Comparison of ENCODE assay signal across 20 cellular contexts in genomic region chr9:107261106-107261505, GRCh38. TPM values are rescaled to one million over a fixed set of nuclear protein-coding genes. Genes with fewer than 3 reads are reported as not detected.
DNase-seq lines count a peak whose midpoint lies in the region; ATAC-seq, FAIRE-seq and TF ChIP-seq lines count a peak whose summit lies in the region.
"Had no signal": no experiment of that assay in that cellular context is flagged by ENCODE, and none has a peak within 500 bp of the region (broad histone marks: within the 10 kb centered on the region; RNA-seq: fewer than 3 reads in every experiment).

No MANE protein-coding gene starts in this region.

- peaks cover 0 to 16% (median 0%) of the 10 kb centered on the region in 11 experiments; a peak in 9 of 22 replicates for H4K20me1 ChIP-seq in BLaER1 treated with 17β-estradiol and CSF1 and Interleukin-3, amounts not matched to agents 10 nM and 100 nM
- peaks cover 6% of the 10 kb centered on the region; the same call in 1 of the 2 replicates for H4K20me1 ChIP-seq in OCI-LY3 (ENCODE audit: insufficient read depth, low read length)

- no peaks in the 10 kb centered on the region for H3K36me3 Mint-ChIP-seq in naive B cell
- H3K36me3 Mint-ChIP-seq in activated naive CD4-positive, alpha-beta T cell treated with anti-CD3 and anti-CD28 coated beads, Interleukin-2, amount 10 ng/mL, durations not matched to agents 7 days and 5 days, result no peaks in the 10 kb centered on the region
- H3K36me3 Mint-ChIP-seq: stimulated activated effector memory CD8-positive, alpha-beta T cell treated with anti-CD3 and anti-CD28 coated beads, Interleukin-12 subunit alpha, Interleukin-12 subunit beta, amount 100 ng/mL, for 72 hours; type B pancreatic cell had no signal

- H3K4me3 ChIP-seq in BLaER1 treated with 17β-estradiol and CSF1 and Interleukin-3, amounts not matched to agents 10 nM and 100 nM, result no peak overlapping the region
- peak overlapping the region; percentile 47 for H3K4me3 ChIP-seq in OCI-LY3 (ENCODE audit: low read length)
- H3K4me3 ChIP-seq: mucosa of descending colon, pancreas, SJCRH30 had no signal

- peaks cover 0 to 6% (median 0%) of the 10 kb centered on the region in 3 donors for H3K27me3 Mint-ChIP-seq in naive B cell
- H3K27me3 Mint-ChIP-seq in activated naive CD4-positive, alpha-beta T cell treated with anti-CD3 and anti-CD28 coated beads, Interleukin-2, amount 10 ng/mL, durations not matched to agents 7 days and 5 days, result peaks cover 4% of the 10 kb centered on the region
- H3K27me3 Mint-ChIP-seq: type B pancreatic cell had no signal

- H3K36me3 ChIP-seq in BLaER1 treated with 17β-estradiol and CSF1 and Interleukin-3, amounts not matched to agents 10 nM and 100 nM, result no peaks in the 10 kb centered on the region
- H3K36me3 ChIP-seq in OCI-LY3 (replicated peaks; ENCODE audit: low read depth, low read length), result no peaks in the 10 kb centered on the region
- H3K36me3 ChIP-seq: pancreas, SJCRH30 had no signal

- H3K27ac Mint-ChIP-seq in naive B cell, result peak overlapping the region; percentile 9 to 93 (median 72)
- H3K27ac Mint-ChIP-seq in activated naive CD4-positive, alpha-beta T cell treated with anti-CD3 and anti-CD28 coated beads, Interleukin-2, amount 10 ng/mL, durations not matched to agents 7 days and 5 days, result no peak overlapping the region
- H3K27ac Mint-ChIP-seq: stimulated activated effector memory CD8-positive, alpha-beta T cell treated with anti-CD3 and anti-CD28 coated beads, Interleukin-12 subunit alpha, Interleukin-12 subunit beta, amount 100 ng/mL, for 72 hours; type B pancreatic cell had no signal

- H3K9me3 ChIP-seq in BLaER1 treated with 17β-estradiol and CSF1 and Interleukin-3, amounts not matched to agents 10 nM and 100 nM (replicated peaks in 1 of 11), result peaks cover 5 to 16% (median 8%) of the 10 kb centered on the region in 11 experiments; a peak in 17 of 22 replicates
- no peaks in the 10 kb centered on the region; the same call in 1 of the 2 replicates for H3K9me3 ChIP-seq in OCI-LY3 (ENCODE audit: insufficient read depth, low read length)
- H3K9me3 ChIP-seq: Caco-2, mucosa of descending colon, pancreas, SJCRH30 had no signal

- peak overlapping the region; percentile 16; the same call in 1 of the 2 replicates for H2AFZ ChIP-seq in OCI-LY3 (ENCODE audit: low read depth, low read length)

- no peak for DNase-seq in H54 (ENCODE audit: insufficient read length, low spot score)
- DNase-seq in naive B cell, result no peak
- no peak for DNase-seq in glomerular visceral epithelial cell (ENCODE audit: extremely low spot score)
- no peak for DNase-seq in activated naive CD4-positive, alpha-beta T cell treated with anti-CD3 and anti-CD28 coated beads, Interleukin-2, amount 10 ng/mL, durations not matched to agents 7 days and 5 days
- no peak for DNase-seq in GOT3 (lab: John Stamatoyannopoulos, UW)
- DNase-seq: activated naive CD4-positive, alpha-beta T cell; Caco-2; mucosa of descending colon; NCI-H2227 treated with DMSO at 0.1 percent for 48 hours; pancreas; T1000 had no signal

- H3K79me2 ChIP-seq in OCI-LY3 (ENCODE audit: low read length), result no peaks in the 10 kb centered on the region

- peak overlapping the region in 2 of 11 experiments; percentile 1 to 40; a peak in 1 of 22 replicates for H3K9ac ChIP-seq in BLaER1 treated with 17β-estradiol and CSF1 and Interleukin-3, amounts not matched to agents 10 nM and 100 nM
- no peak overlapping the region for H3K9ac ChIP-seq in OCI-LY3 (ENCODE audit: low read length)

- H3K27me3 ChIP-seq in BLaER1 treated with 17β-estradiol and CSF1 and Interleukin-3, amounts not matched to agents 10 nM and 100 nM, result peaks cover 0 to 5% (median 0%) of the 10 kb centered on the region in 11 experiments; a peak in 2 of 22 replicates
- H3K27me3 ChIP-seq in OCI-LY3 (ENCODE audit: low read depth, low read length), result peaks cover 46% of the 10 kb centered on the region
- H3K27me3 ChIP-seq: pancreas, SJCRH30 had no signal

- no peak for TF ChIP-seq CTCF in OCI-LY3 (IDR thresholded peaks at IDR 0.05; ENCODE audit: low read depth, low read length)

- H3K4me2 ChIP-seq in BLaER1 treated with 17β-estradiol and CSF1 and Interleukin-3, amounts not matched to agents 10 nM and 100 nM, result peak overlapping the region; percentile 50 to 78 (median 67); a peak in 20 of 22 replicates
- H3K4me2 ChIP-seq in OCI-LY3 (ENCODE audit: low read length), result peak overlapping the region; percentile 62

- no peak for TF ChIP-seq POLR2A in H54 (IDR thresholded peaks at IDR 0.05; ENCODE audit: low read depth, low read length)

- FAIRE-seq in H54 (lab: Jason Lieb, UNC), result peak; percentile 85
- FAIRE-seq: astrocyte, colon had no signal

- peak overlapping the region; percentile 17 to 86 (median 62) for H3K4me3 Mint-ChIP-seq in naive B cell
- H3K4me3 Mint-ChIP-seq in activated naive CD4-positive, alpha-beta T cell treated with anti-CD3 and anti-CD28 coated beads, Interleukin-2, amount 10 ng/mL, durations not matched to agents 7 days and 5 days, result no peak overlapping the region
- H3K4me3 Mint-ChIP-seq: stimulated activated effector memory CD8-positive, alpha-beta T cell treated with anti-CD3 and anti-CD28 coated beads, Interleukin-12 subunit alpha, Interleukin-12 subunit beta, amount 100 ng/mL, for 72 hours; type B pancreatic cell had no signal

- ATAC-seq in naive B cell (ENCODE audit: low read depth in 2 of 2), result no peak
- ATAC-seq in GM19455 (IDR thresholded peaks at IDR 0.05; ENCODE audit: unreplicated experiment), result no peak
- ATAC-seq: pancreas had no signal

- H3K9me3 Mint-ChIP-seq in naive B cell, result peaks cover 0 to 11% (median 9%) of the 10 kb centered on the region in 7 donors
- H3K9me3 Mint-ChIP-seq in activated naive CD4-positive, alpha-beta T cell treated with anti-CD3 and anti-CD28 coated beads, Interleukin-2, amount 10 ng/mL, durations not matched to agents 7 days and 5 days, result peaks cover 3% of the 10 kb centered on the region
- H3K9me3 Mint-ChIP-seq: stimulated activated effector memory CD8-positive, alpha-beta T cell treated with anti-CD3 and anti-CD28 coated beads, Interleukin-12 subunit alpha, Interleukin-12 subunit beta, amount 100 ng/mL, for 72 hours had no signal

- peak overlapping the region in 2 of 11 experiments; percentile 9 to 35; a peak in 2 of 22 replicates for H3K27ac ChIP-seq in BLaER1 treated with 17β-estradiol and CSF1 and Interleukin-3, amounts not matched to agents 10 nM and 100 nM
- H3K27ac ChIP-seq in OCI-LY3 (ENCODE audit: low read length), result no peak overlapping the region
- H3K27ac ChIP-seq: epithelial cell of prostate, pancreas, SJCRH30 had no signal

- H3K4me1 Mint-ChIP-seq in naive B cell, result peaks cover 20 to 26% (median 22%) of the 10 kb centered on the region in 3 donors
- no peaks in the 10 kb centered on the region for H3K4me1 Mint-ChIP-seq in activated naive CD4-positive, alpha-beta T cell treated with anti-CD3 and anti-CD28 coated beads, Interleukin-2, amount 10 ng/mL, durations not matched to agents 7 days and 5 days

- peaks cover 13 to 22% (median 20%) of the 10 kb centered on the region in 10 experiments for H3K4me1 ChIP-seq in BLaER1 treated with 17β-estradiol and CSF1 and Interleukin-3, amounts not matched to agents 10 nM and 100 nM
- peaks cover 16% of the 10 kb centered on the region for H3K4me1 ChIP-seq in OCI-LY3 (ENCODE audit: low read length)
- H3K4me1 ChIP-seq: pancreas had no signal

- CTCF ChIA-PET in activated naive CD4-positive, alpha-beta T cell treated with anti-CD3 and anti-CD28 coated beads, Interleukin-2, amount 10 ng/mL, durations not matched to agents 7 days and 5 days (lab: Charles Lee), result no interaction called here

RNA-seq across cellular contexts. Expression of gene RAD23B, which starts 22.0 kb away (rescaled TPM):
- 10 to 100 TPM; 11.7 to 33.6 (median 25.2) TPM for polyA plus RNA-seq in naive B cell (ENCODE audit: low read depth in 6 of 6)
